In genomic region chr16:84614914-84615813, GRCh38 we compare ENCODE assay signal across 10 cellular contexts. TPM values are rescaled to one million over a fixed set of nuclear protein-coding genes. Genes with fewer than 3 reads are reported as not detected.
DNase-seq lines count a peak whose midpoint lies in the region; ATAC-seq, FAIRE-seq and TF ChIP-seq lines count a peak whose summit lies in the region.
"Had no signal": no experiment of that assay in that cellular context is flagged by ENCODE, and none has a peak within 500 bp of the region (broad histone marks: within the 10 kb centered on the region; RNA-seq: fewer than 3 reads in every experiment).

No MANE protein-coding gene starts in this region.

- in situ Hi-C loops in G401 (cut with HindIII; ENCODE audit: low sequenced_read_pairs): no loop called here

- 83% methylated on average over 20 of the region's 20 CpGs for WGBS in A549 (ENCODE audit: missing lambda C conversion rate)
- 82 to 87% methylated on average over 20 of the region's 20 CpGs for WGBS in pancreas, 2 donors

- POLR2A ChIA-PET in A549 (lab: Yijun Ruan, JAX): interaction anchor here (0.8 to 1.5 kb wide), 2 partner anchors 12 to 109 kb away, joined by 4 read pairs; no protein-coding TSS in a partner anchor

- peak overlapping the region; percentile 83 for H3K4me2 ChIP-seq in A549

- no peak for TF ChIP-seq POLR2A in A549 (IDR thresholded peaks at IDR 0.05; ENCODE audit: low read length)

- peaks cover 6% of the 10 kb centered on the region for H3K27me3 Mint-ChIP-seq in activated T-helper 2 cell treated with anti-CD3 and anti-CD28 coated beads, Interferon-gamma antibody, Interleukin-2, Interleukin-4, amounts not matched to agents 10 μg/mL and 5 μg/mL and 100 μg/mL, durations not matched to agents 14 hours and 24 hours and 36 hours (ENCODE audit: low read depth)

- H3K4me3 Mint-ChIP-seq in activated T-helper 2 cell treated with anti-CD3 and anti-CD28 coated beads, Interferon-gamma antibody, Interleukin-2, Interleukin-4, amounts not matched to agents 10 μg/mL and 5 μg/mL and 100 μg/mL, durations not matched to agents 14 hours and 24 hours and 36 hours (ENCODE audit: low read depth): peak overlapping the region; percentile 92

- no peak for TF ChIP-seq RAD21 in A549 (conservative IDR thresholded peaks at IDR 0.05 in 1 of 2, IDR thresholded peaks at IDR 0.05 in 1 of 2)

- H3K27ac Mint-ChIP-seq in activated T-helper 2 cell treated with anti-CD3 and anti-CD28 coated beads, Interferon-gamma antibody, Interleukin-2, Interleukin-4, amounts not matched to agents 10 μg/mL and 5 μg/mL and 100 μg/mL, durations not matched to agents 14 hours and 24 hours and 36 hours: peak overlapping the region; percentile 85

- no peak for TF ChIP-seq CTCF in A549 (IDR thresholded peaks at IDR 0.05)
- TF ChIP-seq CTCF in GM12875 (IDR thresholded peaks at IDR 0.05; ENCODE audit: borderline replicate concordance, insufficient read depth, low read depth, low read length): no peak
- TF ChIP-seq CTCF in pancreas (IDR thresholded peaks at IDR 0.05): no peak

- ATAC-seq in A549 (no peak), pancreas (no peak)
- ATAC-seq: gastrocnemius medialis had no signal

- peak overlapping the region; percentile 92; the same call in 2 of the 3 replicates for H3K4me3 ChIP-seq in A549
- peak overlapping the region; percentile 89 for H3K4me3 ChIP-seq in GM12875 (ENCODE audit: low read depth, low read length)
- H3K4me3 ChIP-seq in pancreas: peak overlapping the region in 1 of 4 donors; percentile 10
- H3K4me3 ChIP-seq in MG63: no peak overlapping the region
- H3K4me3 ChIP-seq: gastrocnemius medialis had no signal

- H3K4me1 ChIP-seq in A549 (peaks cover 38% of the 10 kb centered on the region), pancreas (peaks cover 0 to 15% (median 0%) of the 10 kb centered on the region in 3 donors)

- no peak for DNase-seq in A549 (ENCODE audit: low read depth in 1 of 2, low spot score in 1 of 2)
- DNase-seq in activated T-helper 2 cell treated with anti-CD3 and anti-CD28 coated beads, Interferon-gamma antibody, Interleukin-2, Interleukin-4, amounts not matched to agents 10 μg/mL and 5 μg/mL and 100 μg/mL, durations not matched to agents 14 hours and 24 hours and 36 hours (ENCODE audit: low spot score): no peak
- peak; percentile 26 for DNase-seq in mesenteric fat pad (ENCODE audit: low spot score)
- DNase-seq in pancreas: no peak
- DNase-seq in MG63: no peak
- DNase-seq in G401 (ENCODE audit: low spot score): no peak
- no peak for DNase-seq in OCI-M2 (lab: John Stamatoyannopoulos, UW; ENCODE audit: unreplicated experiment)
- DNase-seq: gastrocnemius medialis, NCI-H1930 had no signal

- no peak for TF ChIP-seq EP300 in A549 (IDR thresholded peaks at IDR 0.05)

- H3K27ac ChIP-seq in A549: peak overlapping the region in 1 of 2 experiments; percentile 98; a peak in 3 of 6 replicates
- no peak overlapping the region for H3K27ac ChIP-seq in pancreas
- H3K27ac ChIP-seq: gastrocnemius medialis had no signal

- intact Hi-C loops in activated T-helper 2 cell treated with anti-CD3 and anti-CD28 coated beads, Interferon-gamma antibody, Interleukin-2, Interleukin-4, amounts not matched to agents 10 μg/mL and 5 μg/mL and 100 μg/mL, durations not matched to agents 14 hours and 24 hours and 36 hours (cut with micrococcal nuclease): loop anchor here (5.0 kb wide), 1 partner anchor 412 kb away; the partner anchor contains the start of gene KIAA0513
- intact Hi-C loops in pancreas (cut with DNase I): no loop called here

- H3K4me1 Mint-ChIP-seq in activated T-helper 2 cell treated with anti-CD3 and anti-CD28 coated beads, Interferon-gamma antibody, Interleukin-2, Interleukin-4, amounts not matched to agents 10 μg/mL and 5 μg/mL and 100 μg/mL, durations not matched to agents 14 hours and 24 hours and 36 hours (ENCODE audit: low read depth): peaks cover 62% of the 10 kb centered on the region

- peaks cover 66% of the 10 kb centered on the region for H3K36me3 Mint-ChIP-seq in activated T-helper 2 cell treated with anti-CD3 and anti-CD28 coated beads, Interferon-gamma antibody, Interleukin-2, Interleukin-4, amounts not matched to agents 10 μg/mL and 5 μg/mL and 100 μg/mL, durations not matched to agents 14 hours and 24 hours and 36 hours (ENCODE audit: low read depth)

- H3K9me3 Mint-ChIP-seq in activated T-helper 2 cell treated with anti-CD3 and anti-CD28 coated beads, Interferon-gamma antibody, Interleukin-2, Interleukin-4, amounts not matched to agents 10 μg/mL and 5 μg/mL and 100 μg/mL, durations not matched to agents 14 hours and 24 hours and 36 hours: peaks cover 10% of the 10 kb centered on the region

- H3K36me3 ChIP-seq in pancreas (no peaks in the 10 kb centered on the region), MG63 (peaks cover 38% of the 10 kb centered on the region)
- H3K36me3 ChIP-seq: gastrocnemius medialis had no signal

- H3K9me3 ChIP-seq in A549 (no peaks in the 10 kb centered on the region), pancreas (no peaks in the 10 kb centered on the region), MG63 (no peaks in the 10 kb centered on the region)
- H3K9me3 ChIP-seq: gastrocnemius medialis had no signal

- CTCF ChIA-PET in A549 (lab: Yijun Ruan, JAX): interaction anchor here (0.7 to 4.8 kb wide), 6 partner anchors 9 to 124 kb away, joined by 3 to 30 read pairs (median 10); no protein-coding TSS in a partner anchor

- FAIRE-seq in A549 (lab: Jason Lieb, UNC) (no peak), pancreas (lab: Jason Lieb, UNC) (no peak)

- no peaks in the 10 kb centered on the region for H3K27me3 ChIP-seq in pancreas
- no peaks in the 10 kb centered on the region for H3K27me3 ChIP-seq in MG63

TF ChIP-seq in A549, 52 proteins besides CTCF, POLR2A, EP300 and RAD21:
- TF ChIP-seq POLR2AphosphoS2 (conservative IDR thresholded peaks at IDR 0.05; ENCODE audit: low read length): 0 out of 2 replicates have a peak, but pooled peaks have one; percentile 21
- TF ChIP-seq PHF8 (IDR thresholded peaks at IDR 0.05; ENCODE audit: borderline replicate concordance, low read depth): no peak
TF ChIP-seq in A549: peak in this region for 1.

RNA-seq across cellular contexts. Expression of gene COTL1, which starts 2.7 kb away (rescaled TPM):
- polyA plus RNA-seq in A549 (2011; rRNA removed): 89.7 and 94.1 TPM in 2 replicates
- polyA plus RNA-seq in A549 (2012; cell fraction: cytosol; rRNA removed): 243 and 292 TPM in 2 replicates
- 169 and 182 TPM in 2 replicates for polyA plus RNA-seq in A549 (2012; cell fraction: nucleus; rRNA removed)
- polyA plus RNA-seq in A549 (2017; fragmentation: RNase III; extraction: RNeasy Plus Mini Kit Qiagen cat#74134 plus additional on column Dnase treatment): 372 to 495 TPM (median 379 TPM) in 3 replicates
- polyA minus RNA-seq in A549 (2011; rRNA and poly(A)+ RNA removed): 54.9 and 77.1 TPM in 2 replicates
- 478 and 483 TPM in 2 replicates for total RNA-seq in activated T-helper 2 cell treated with anti-CD3 and anti-CD28 coated beads, Interferon-gamma antibody, Interleukin-2, Interleukin-4, amounts not matched to agents 10 μg/mL and 5 μg/mL and 100 μg/mL, durations not matched to agents 14 hours and 24 hours and 36 hours
- 164 TPM for total RNA-seq in mesenteric fat pad
- total RNA-seq in pancreas: 10 to 100 TPM in 5 of 6 donors, 1 to 10 TPM in 1; 6.8 to 44.3 (median 19.1) TPM
- polyA plus RNA-seq in pancreas: 10 to 100 TPM; 14.8 to 23.3 TPM
- 172 and 175 TPM in 2 replicates for total RNA-seq in MG63 (2014; rRNA removed; shearing (Covaris generic); ENCODE audit: low replicate concordance)
- 69.0 and 79.9 TPM in 2 replicates for total RNA-seq in G401 (2014; rRNA removed; shearing (Covaris generic))

RNA-seq across cellular contexts. Expression of gene KLHL36, which starts 33.1 kb away (rescaled TPM):
- polyA plus RNA-seq in A549 (2011; rRNA removed) (21.0 and 22.3 TPM in 2 replicates), A549 (2017; fragmentation: RNase III; extraction: RNeasy Plus Mini Kit Qiagen cat#74134 plus additional on column Dnase treatment) (19.1 to 21.4 TPM (median 20.0 TPM) in 3 replicates), pancreas (10 to 100 TPM; 18.1 to 18.7 TPM)
- 27.9 and 38.4 TPM in 2 replicates for polyA plus RNA-seq in A549 (2012; cell fraction: cytosol; rRNA removed)
- 58.4 and 88.0 TPM in 2 replicates for polyA plus RNA-seq in A549 (2012; cell fraction: nucleus; rRNA removed)
- polyA minus RNA-seq in A549 (2011; rRNA and poly(A)+ RNA removed): 35.3 and 35.8 TPM in 2 replicates
- 57.7 and 59.6 TPM in 2 replicates for total RNA-seq in activated T-helper 2 cell treated with anti-CD3 and anti-CD28 coated beads, Interferon-gamma antibody, Interleukin-2, Interleukin-4, amounts not matched to agents 10 μg/mL and 5 μg/mL and 100 μg/mL, durations not matched to agents 14 hours and 24 hours and 36 hours
- total RNA-seq in mesenteric fat pad (55.4 TPM), pancreas (10 to 100 TPM; 24.6 to 41.5 (median 27.4) TPM)
- total RNA-seq in MG63 (2014; rRNA removed; shearing (Covaris generic); ENCODE audit: low replicate concordance): 18.4 and 20.5 TPM in 2 replicates
- total RNA-seq in G401 (2014; rRNA removed; shearing (Covaris generic)): 29.7 and 35.2 TPM in 2 replicates
